15 cellular contexts compared by ENCODE assay signal in genomic region chr7:70706204-70706603, GRCh38.
"Had no signal": no experiment of that assay in that cellular context is flagged by ENCODE, and none has a peak within 500 bp of the region (broad histone marks: within the 10 kb centered on the region; RNA-seq: fewer than 3 reads in every experiment).

No MANE protein-coding gene starts in this region.

- H3K27ac Mint-ChIP-seq: activated B cell treated with CpG ODN at 0.5 μM for 24 hours; activated CD4-positive, alpha-beta T cell treated with anti-CD3 and anti-CD28 coated beads, Interleukin-2, amount 10 ng/mL, durations not matched to agents 24 days and 14 days; activated naive CD4-positive, alpha-beta T cell treated with anti-CD3 and anti-CD28 coated beads, Interleukin-2, amount 10 ng/mL, durations not matched to agents 7 days and 5 days; activated T-helper 2 cell treated with anti-CD3 and anti-CD28 coated beads, Interferon-gamma antibody, Interleukin-2, Interleukin-4, amounts not matched to agents 10 μg/mL and 5 μg/mL and 100 μg/mL, durations not matched to agents 14 hours and 24 hours and 36 hours; naive thymus-derived CD4-positive, alpha-beta T cell had no signal

- H3K4me2 ChIP-seq: hepatocyte had no signal

- H3K9me3 Mint-ChIP-seq: activated B cell treated with CpG ODN at 0.5 μM for 24 hours; activated CD4-positive, alpha-beta T cell treated with anti-CD3 and anti-CD28 coated beads, Interleukin-2, amount 10 ng/mL, durations not matched to agents 24 days and 14 days; activated naive CD4-positive, alpha-beta T cell treated with anti-CD3 and anti-CD28 coated beads, Interleukin-2, amount 10 ng/mL, durations not matched to agents 7 days and 5 days; activated T-helper 2 cell treated with anti-CD3 and anti-CD28 coated beads, Interferon-gamma antibody, Interleukin-2, Interleukin-4, amounts not matched to agents 10 μg/mL and 5 μg/mL and 100 μg/mL, durations not matched to agents 14 hours and 24 hours and 36 hours; immature natural killer cell; naive thymus-derived CD4-positive, alpha-beta T cell had no signal

- H2AFZ ChIP-seq: hepatocyte had no signal

- H3K27me3 ChIP-seq: cardiac muscle cell, colonic mucosa, hepatocyte, right atrium auricular region had no signal

- H3K9me3 ChIP-seq: colonic mucosa, right atrium auricular region had no signal

- DNase-seq: activated B cell treated with CpG ODN at 0.5 μM for 24 hours; activated CD4-positive, alpha-beta T cell treated with anti-CD3 and anti-CD28 coated beads, Interleukin-2, amount 10 ng/mL, durations not matched to agents 24 days and 14 days; activated CD8-positive, alpha-beta memory T cell treated with anti-CD3 and anti-CD28 coated beads for 24 hours; activated naive CD4-positive, alpha-beta T cell treated with anti-CD3 and anti-CD28 coated beads, Interleukin-2, amount 10 ng/mL, durations not matched to agents 7 days and 5 days; colonic mucosa; effector CD4-positive, alpha-beta T cell; immature natural killer cell; left cardiac atrium; naive thymus-derived CD4-positive, alpha-beta T cell; small intestine had no signal

- ATAC-seq: left cardiac atrium; naive thymus-derived CD4-positive, alpha-beta T cell had no signal

- H3K36me3 ChIP-seq: cardiac muscle cell, colonic mucosa, right atrium auricular region had no signal

- H3K4me3 ChIP-seq: cardiac muscle cell, colonic mucosa, hepatocyte, lung, right atrium auricular region had no signal

- H3K4me1 Mint-ChIP-seq: activated B cell treated with CpG ODN at 0.5 μM for 24 hours; activated CD4-positive, alpha-beta T cell treated with anti-CD3 and anti-CD28 coated beads, Interleukin-2, amount 10 ng/mL, durations not matched to agents 24 days and 14 days; activated naive CD4-positive, alpha-beta T cell treated with anti-CD3 and anti-CD28 coated beads, Interleukin-2, amount 10 ng/mL, durations not matched to agents 7 days and 5 days had no signal

- FAIRE-seq: small intestine had no signal

- H3K36me3 Mint-ChIP-seq: activated naive CD4-positive, alpha-beta T cell treated with anti-CD3 and anti-CD28 coated beads, Interleukin-2, amount 10 ng/mL, durations not matched to agents 7 days and 5 days; naive thymus-derived CD4-positive, alpha-beta T cell had no signal

- H3K4me1 ChIP-seq: colonic mucosa had no signal

- H3K27ac ChIP-seq: cardiac muscle cell, colonic mucosa, hepatocyte, right atrium auricular region had no signal

- H3K4me3 Mint-ChIP-seq: activated B cell treated with CpG ODN at 0.5 μM for 24 hours; activated CD4-positive, alpha-beta T cell treated with anti-CD3 and anti-CD28 coated beads, Interleukin-2, amount 10 ng/mL, durations not matched to agents 24 days and 14 days; activated naive CD4-positive, alpha-beta T cell treated with anti-CD3 and anti-CD28 coated beads, Interleukin-2, amount 10 ng/mL, durations not matched to agents 7 days and 5 days; naive thymus-derived CD4-positive, alpha-beta T cell had no signal
